ENCODE assay signal across 14 cellular contexts in genomic region chr4:184674011-184674410, GRCh38. TPM values are rescaled to one million over a fixed set of nuclear protein-coding genes. Genes with fewer than 3 reads are reported as not detected.
A peak's percentile ranks its signal among the peaks of the same experiment; 100 is the strongest.
DNase-seq lines count a peak whose midpoint lies in the region; ATAC-seq, FAIRE-seq and TF ChIP-seq lines count a peak whose summit lies in the region.
"Had no signal": no experiment of that assay in that cellular context is flagged by ENCODE, and none has a peak within 500 bp of the region (broad histone marks: within the 10 kb centered on the region; RNA-seq: fewer than 3 reads in every experiment).

No MANE protein-coding gene starts in this region.

- no peaks in the 10 kb centered on the region for H3K4me1 ChIP-seq in GM23338 (ENCODE audit: insufficient read depth)
- H3K4me1 ChIP-seq in H1 (replicated peaks in 1 of 4; ENCODE audit: control insufficient read depth in 3 of 4, insufficient read depth in 4 of 4, low read length in 3 of 4): no peaks in the 10 kb centered on the region
- peaks cover 21 to 60% of the 10 kb centered on the region in 2 experiments for H3K4me1 ChIP-seq in neutrophil (ENCODE audit: control insufficient read depth in 1 of 2, insufficient read depth in 1 of 2, low read depth in 1 of 2, low read length in 1 of 2)
- H3K4me1 ChIP-seq in CD4-positive, alpha-beta memory T cell (ENCODE audit: insufficient read depth, low read length): peaks cover 8% of the 10 kb centered on the region

- ATAC-seq in GM23338: no peak
- ATAC-seq: HCT116 had no signal

- DNase-seq in activated naive CD4-positive, alpha-beta T cell (lab: John Stamatoyannopoulos, UW): no peak
- DNase-seq in GM23338 (ENCODE audit: low spot score): no peak
- DNase-seq in H1 (ENCODE audit: low read depth in 1 of 2, low spot score in 2 of 2): no peak
- no peak for DNase-seq in CD4-positive, alpha-beta memory T cell
- no peak for DNase-seq in NOMO-1 (lab: John Stamatoyannopoulos, UW; ENCODE audit: unreplicated experiment in 2 of 2)
- DNase-seq: DMS53, GF-D8 had no signal

- no peak for TF ChIP-seq POLR2A in H1 (IDR thresholded peaks at IDR 0.05; ENCODE audit: control extremely low read depth in 1 of 2, low read depth in 2 of 2, low read length in 2 of 2)

- peaks cover 4% of the 10 kb centered on the region for H3K36me3 Mint-ChIP-seq in activated naive CD4-positive, alpha-beta T cell treated with anti-CD3 and anti-CD28 coated beads, Interleukin-2, amount 50 U/mL, for 24 hours
- H3K36me3 Mint-ChIP-seq in GM23338 (ENCODE audit: low read depth): peaks cover 22% of the 10 kb centered on the region; the same call in 2 of the 3 replicates
- peaks cover 13 to 22% of the 10 kb centered on the region in 2 donors for H3K36me3 Mint-ChIP-seq in CD4-positive, alpha-beta memory T cell

- no peak overlapping the region for H3K4ac ChIP-seq in H1 (replicated peaks; ENCODE audit: insufficient read length, low read depth, low read length)

- no peak overlapping the region for H2BK120ac ChIP-seq in H1 (replicated peaks; ENCODE audit: low read depth, low read length)

- peaks cover 8% of the 10 kb centered on the region for H3K4me1 Mint-ChIP-seq in activated naive CD4-positive, alpha-beta T cell treated with anti-CD3 and anti-CD28 coated beads, Interleukin-2, amount 50 U/mL, for 24 hours
- no peaks in the 10 kb centered on the region for H3K4me1 Mint-ChIP-seq in GM23338
- H3K4me1 Mint-ChIP-seq in CD4-positive, alpha-beta memory T cell: peaks cover 3 to 13% (median 12%) of the 10 kb centered on the region in 4 donors

- H3K14ac ChIP-seq in H1 (ENCODE audit: insufficient read length): no peak overlapping the region

- H4K20me1 ChIP-seq in GM23338 (replicated peaks; ENCODE audit: insufficient read depth) (no peaks in the 10 kb centered on the region), H1 (replicated peaks in 1 of 2; ENCODE audit: control insufficient read depth in 1 of 2, insufficient read depth in 2 of 2, low read length in 2 of 2) (no peaks in the 10 kb centered on the region)

- 0 out of 2 replicates have a peak, but pooled peaks cover 3% of the 10 kb centered on the region for H3F3A ChIP-seq in GM23338 (replicated peaks; ENCODE audit: low read depth)

- no peak for TF ChIP-seq RAD21 in H1 (IDR thresholded peaks at IDR 0.05 in 1 of 2, conservative IDR thresholded peaks at IDR 0.05 in 1 of 2; ENCODE audit: low read depth in 2 of 2, low read length in 2 of 2)

- H3K36me3 ChIP-seq in GM23338 (ENCODE audit: insufficient read depth): no peaks in the 10 kb centered on the region
- peaks cover 0 to 3% (median 0%) of the 10 kb centered on the region in 4 experiments; a peak in 1 of 8 replicates for H3K36me3 ChIP-seq in H1 (ENCODE audit: control insufficient read depth in 2 of 4, insufficient read depth in 4 of 4, low read length in 3 of 4)
- no peaks in the 10 kb centered on the region for H3K36me3 ChIP-seq in neutrophil
- no peaks in the 10 kb centered on the region for H3K36me3 ChIP-seq in CD4-positive, alpha-beta memory T cell (ENCODE audit: insufficient read depth, low read length)

- H4K5ac ChIP-seq in H1 (ENCODE audit: insufficient read length, low read depth, low read length): no peak overlapping the region

- no peaks in the 10 kb centered on the region; the same call in 1 of the 2 replicates for H3K23me2 ChIP-seq in H1 (ENCODE audit: low read depth, low read length)

- no peak overlapping the region for H3K18ac ChIP-seq in H1 (ENCODE audit: extremely low read depth, low read length)

- intact Hi-C loops in CD4-positive, alpha-beta memory T cell (cut with micrococcal nuclease): no loop called here

- H3K9ac ChIP-seq in H1 (replicated peaks in 1 of 4; ENCODE audit: extremely low read depth in 1 of 4, low read depth in 3 of 4, low read length in 3 of 4): no peak overlapping the region

- H3K4me3 ChIP-seq in GM23338 (no peak overlapping the region), H1 (ENCODE audit: extremely low read depth in 1 of 4, insufficient read depth in 2 of 4, low read depth in 3 of 4, low read length in 4 of 4) (no peak overlapping the region), neutrophil (ENCODE audit: low read depth in 1 of 2, low read length in 1 of 2) (no peak overlapping the region)
- H3K4me3 ChIP-seq in CD4-positive, alpha-beta memory T cell (ENCODE audit: low read length in 2 of 2): no peak overlapping the region

- H3K9me2 ChIP-seq in GM23338 (ENCODE audit: insufficient read depth): no peaks in the 10 kb centered on the region

- no peak overlapping the region for H2BK12ac ChIP-seq in H1 (ENCODE audit: low read depth, low read length)

- H4K91ac ChIP-seq in H1 (replicated peaks; ENCODE audit: insufficient read length, low read length): no peak overlapping the region

- TF ChIP-seq EP300 in H1 (IDR thresholded peaks at IDR 0.05; ENCODE audit: borderline replicate concordance in 1 of 2, low read depth in 2 of 2, low read length in 2 of 2): no peak

- POLR2A ChIA-PET in H1 (lab: Charles Lee; ENCODE audit: partially characterized antibody): no interaction called here
- POLR2A ChIA-PET in CD4-positive, alpha-beta memory T cell (lab: Charles Lee; ENCODE audit: partially characterized antibody): no interaction called here

- no peak overlapping the region for H2BK15ac ChIP-seq in H1 (ENCODE audit: low read length)

- CTCF ChIA-PET in H1 (lab: Charles Lee; ENCODE audit: partially characterized antibody): no interaction called here
- CTCF ChIA-PET in CD4-positive, alpha-beta memory T cell (lab: Charles Lee; ENCODE audit: partially characterized antibody): no interaction called here

- H3K27ac Mint-ChIP-seq in activated naive CD4-positive, alpha-beta T cell treated with anti-CD3 and anti-CD28 coated beads, Interleukin-2, amount 50 U/mL, for 24 hours: peak overlapping the region; percentile 72
- 0 out of 2 replicates have a peak overlapping the region, but pooled peaks have one; percentile 11 for H3K27ac Mint-ChIP-seq in GM23338
- H3K27ac Mint-ChIP-seq in CD4-positive, alpha-beta memory T cell: peak overlapping the region in 2 of 7 donors; percentile 11 to 51

- no peaks in the 10 kb centered on the region for H3K9me3 Mint-ChIP-seq in activated naive CD4-positive, alpha-beta T cell treated with anti-CD3 and anti-CD28 coated beads, Interleukin-2, amount 50 U/mL, for 24 hours
- no peaks in the 10 kb centered on the region for H3K9me3 Mint-ChIP-seq in GM23338
- no peaks in the 10 kb centered on the region for H3K9me3 Mint-ChIP-seq in CD4-positive, alpha-beta memory T cell

- WGBS in H1 (ENCODE audit: extremely low coverage in 1 of 2, insufficient coverage in 1 of 2, insufficient read length in 1 of 2, insufficient replicate concordance in 2 of 2, low coverage in 1 of 2, low lambda C conversion rate in 2 of 2, missing lambda C conversion rate in 1 of 2), 2 experiments: 88% methylated on average over 4 of the region's 4 CpGs; no CpG with 5 or more reads in 1 of the 2 experiments

- H3K27me3 Mint-ChIP-seq in activated naive CD4-positive, alpha-beta T cell treated with anti-CD3 and anti-CD28 coated beads, Interleukin-2, amount 50 U/mL, for 24 hours: no peaks in the 10 kb centered on the region
- H3K27me3 Mint-ChIP-seq in GM23338 (ENCODE audit: insufficient read depth, low read depth, poor library complexity): peaks cover 4% of the 10 kb centered on the region
- no peaks in the 10 kb centered on the region for H3K27me3 Mint-ChIP-seq in CD4-positive, alpha-beta memory T cell

- H3K9me3 ChIP-seq in H1 (ENCODE audit: insufficient read depth in 2 of 2, low read depth in 1 of 2, low read length in 1 of 2) (no peaks in the 10 kb centered on the region), neutrophil (no peaks in the 10 kb centered on the region)
- no peaks in the 10 kb centered on the region for H3K9me3 ChIP-seq in CD4-positive, alpha-beta memory T cell (ENCODE audit: control insufficient read depth in 1 of 2, low read length in 2 of 2)

- H3K79me1 ChIP-seq in H1 (ENCODE audit: low read depth, low read length): no peaks in the 10 kb centered on the region

- 0 out of 2 replicates have a peak overlapping the region, but pooled peaks have one; percentile 11 for H4K8ac ChIP-seq in H1 (ENCODE audit: extremely low read depth, insufficient read depth, low read length)

- H2AK5ac ChIP-seq in H1 (ENCODE audit: low read depth, low read length): no peak overlapping the region

- no peak overlapping the region for H3K56ac ChIP-seq in H1 (replicated peaks; ENCODE audit: insufficient read length, low read depth, low read length)

- H3K79me2 ChIP-seq in GM23338 (replicated peaks; ENCODE audit: insufficient read depth) (no peaks in the 10 kb centered on the region), H1 (ENCODE audit: control insufficient read depth in 1 of 2, insufficient read depth in 2 of 2, low read length in 2 of 2) (no peaks in the 10 kb centered on the region)

- no peak overlapping the region for H3K4me3 Mint-ChIP-seq in activated naive CD4-positive, alpha-beta T cell treated with anti-CD3 and anti-CD28 coated beads, Interleukin-2, amount 50 U/mL, for 24 hours
- H3K4me3 Mint-ChIP-seq in GM23338: no peak overlapping the region
- H3K4me3 Mint-ChIP-seq in CD4-positive, alpha-beta memory T cell: no peak overlapping the region
- H3K4me3 Mint-ChIP-seq: CD14-positive monocyte had no signal

- H3K23ac ChIP-seq in H1 (ENCODE audit: insufficient read length): no peak overlapping the region

- H2AFZ ChIP-seq in GM23338: no peak overlapping the region
- H2AFZ ChIP-seq in H1 (ENCODE audit: low read length): no peak overlapping the region

- H3K27ac ChIP-seq in GM23338 (ENCODE audit: low read depth) (no peak overlapping the region), H1 (ENCODE audit: low read depth, low read length) (no peak overlapping the region), neutrophil (peak overlapping the region; percentile 45)
- no peak overlapping the region for H3K27ac ChIP-seq in CD4-positive, alpha-beta memory T cell (ENCODE audit: low read depth, low read length)

- H2BK5ac ChIP-seq in H1 (ENCODE audit: low read depth, low read length): no peak overlapping the region

- no peak for FAIRE-seq in H1 (lab: Jason Lieb, UNC)
- FAIRE-seq: A204.1, GM19239, H54 had no signal

- no peak overlapping the region for H2BK20ac ChIP-seq in H1 (ENCODE audit: low read length)

- H3K4me2 ChIP-seq in GM23338 (no peak overlapping the region), H1 (ENCODE audit: insufficient read depth in 1 of 2, low read depth in 2 of 2, low read length in 2 of 2) (no peak overlapping the region)

- H3K27me3 ChIP-seq in GM23338 (ENCODE audit: insufficient read depth) (no peaks in the 10 kb centered on the region), H1 (replicated peaks in 1 of 4; ENCODE audit: control insufficient read depth in 3 of 4, extremely low read depth in 1 of 4, insufficient read depth in 3 of 4, low read length in 3 of 4) (no peaks in the 10 kb centered on the region), neutrophil (no peaks in the 10 kb centered on the region)
- no peaks in the 10 kb centered on the region for H3K27me3 ChIP-seq in CD4-positive, alpha-beta memory T cell (ENCODE audit: insufficient read depth, low read length)

- no peak for TF ChIP-seq CTCF in GM23338 (conservative IDR thresholded peaks at IDR 0.05; ENCODE audit: low read depth in 2 of 2)
- TF ChIP-seq CTCF in H1 (IDR thresholded peaks at IDR 0.05; ENCODE audit: control extremely low read depth in 1 of 3, insufficient read depth in 1 of 3, low read depth in 1 of 3, low read length in 3 of 3): no peak
- TF ChIP-seq CTCF in neutrophil (IDR thresholded peaks at IDR 0.05): no peak

RNA-seq across cellular contexts. Expression of gene PRIMPOL, which starts 24.5 kb away (rescaled TPM):
- 3.5 and 10.1 TPM in 2 replicates for total RNA-seq in GM23338 (2014; rRNA removed; shearing (Covaris generic))
- polyA plus RNA-seq in GM23338 (2016; fragmentation: Nextera tagmentation; extraction: Ambion mirVana) (8.5 and 9.6 TPM in 2 replicates), H1 (2011; rRNA removed) (2.7 and 4.4 TPM in 2 replicates)
- total RNA-seq in H1 (2021; fragmentation: NEBNext Ultra II Directional; extraction: Animal tissue kit (Norgen Biotek cat#: 25700)): 5.0 and 6.7 TPM in 2 replicates
- 6.3 TPM for polyA plus RNA-seq in H1 (2011; cell fraction: cytosol; rRNA removed)
- polyA plus RNA-seq in H1 (2011; cell fraction: nucleus; rRNA removed): 0.97 TPM
- 6.3 to 10.6 TPM (median 8.8 TPM) in 4 replicates for polyA plus RNA-seq in H1 (2012, experiment 1 of 2)
- 0.92 TPM for polyA plus RNA-seq in H1 (2012, experiment 2 of 2)
- polyA plus RNA-seq in H1 (2013, experiment 1 of 2): 6.3 TPM
- polyA plus RNA-seq in H1 (2013, experiment 2 of 2): 6.8 TPM
- 1.0 and 1.4 TPM in 2 replicates for polyA minus RNA-seq in H1 (2011; rRNA and poly(A)+ RNA removed)
- 2.4 TPM for polyA minus RNA-seq in H1 (2011; cell fraction: cytosol; rRNA and poly(A)+ RNA removed)
- polyA minus RNA-seq in H1 (2011; cell fraction: nucleus; rRNA and poly(A)+ RNA removed): 3.3 TPM
- 10 to 100 TPM; 20.2 to 23.2 TPM for total RNA-seq in CD4-positive, alpha-beta memory T cell
- polyA plus RNA-seq in CD4-positive, alpha-beta memory T cell: 10 to 100 TPM; 14.0 to 21.5 TPM

RNA-seq across cellular contexts. Expression of gene CASP3, which starts 24.8 kb away (rescaled TPM):
- 84.4 and 115 TPM in 2 replicates for total RNA-seq in GM23338 (2014; rRNA removed; shearing (Covaris generic))
- 47.3 and 50.5 TPM in 2 replicates for polyA plus RNA-seq in GM23338 (2016; fragmentation: Nextera tagmentation; extraction: Ambion mirVana)
- total RNA-seq in H1 (2021; fragmentation: NEBNext Ultra II Directional; extraction: Animal tissue kit (Norgen Biotek cat#: 25700)): 81.1 and 82.5 TPM in 2 replicates
- 15.0 and 27.8 TPM in 2 replicates for polyA plus RNA-seq in H1 (2011; rRNA removed)
- 39.6 TPM for polyA plus RNA-seq in H1 (2011; cell fraction: cytosol; rRNA removed)
- 12.9 TPM for polyA plus RNA-seq in H1 (2011; cell fraction: nucleus; rRNA removed)
- polyA plus RNA-seq in H1 (2012, experiment 1 of 2): 30.9 to 58.4 TPM (median 37.1 TPM) in 4 replicates
- polyA plus RNA-seq in H1 (2012, experiment 2 of 2): 9.4 TPM
- 53.0 TPM for polyA plus RNA-seq in H1 (2013, experiment 1 of 2)
- 56.0 TPM for polyA plus RNA-seq in H1 (2013, experiment 2 of 2)
- polyA minus RNA-seq in H1 (2011; rRNA and poly(A)+ RNA removed): 19.4 and 27.4 TPM in 2 replicates
- polyA minus RNA-seq in H1 (2011; cell fraction: cytosol; rRNA and poly(A)+ RNA removed): 14.6 TPM
- polyA minus RNA-seq in H1 (2011; cell fraction: nucleus; rRNA and poly(A)+ RNA removed): 15.8 TPM
- total RNA-seq in CD4-positive, alpha-beta memory T cell: 10 to 100 TPM; 17.9 to 24.9 TPM
- polyA plus RNA-seq in CD4-positive, alpha-beta memory T cell: 1 to 10 TPM; 4.1 to 7.3 TPM

RNA-seq across cellular contexts. Expression of gene CENPU, which starts 59.9 kb away (rescaled TPM):
- total RNA-seq in GM23338 (2014; rRNA removed; shearing (Covaris generic)): 77.0 and 88.3 TPM in 2 replicates
- polyA plus RNA-seq in GM23338 (2016; fragmentation: Nextera tagmentation; extraction: Ambion mirVana) (152 and 186 TPM in 2 replicates), H1 (2011; rRNA removed) (17.1 and 32.1 TPM in 2 replicates)
- 122 and 124 TPM in 2 replicates for total RNA-seq in H1 (2021; fragmentation: NEBNext Ultra II Directional; extraction: Animal tissue kit (Norgen Biotek cat#: 25700))
- polyA plus RNA-seq in H1 (2011; cell fraction: cytosol; rRNA removed): 61.9 TPM
- 15.2 TPM for polyA plus RNA-seq in H1 (2011; cell fraction: nucleus; rRNA removed)
- 62.2 to 125 TPM (median 71.0 TPM) in 4 replicates for polyA plus RNA-seq in H1 (2012, experiment 1 of 2)
- 7.8 TPM for polyA plus RNA-seq in H1 (2012, experiment 2 of 2)
- polyA plus RNA-seq in H1 (2013, experiment 1 of 2): 86.0 TPM
- 83.5 TPM for polyA plus RNA-seq in H1 (2013, experiment 2 of 2)
- polyA minus RNA-seq in H1 (2011; rRNA and poly(A)+ RNA removed): 20.0 and 33.6 TPM in 2 replicates
- polyA minus RNA-seq in H1 (2011; cell fraction: cytosol; rRNA and poly(A)+ RNA removed): 25.9 TPM
- polyA minus RNA-seq in H1 (2011; cell fraction: nucleus; rRNA and poly(A)+ RNA removed): 44.5 TPM
- total RNA-seq in CD4-positive, alpha-beta memory T cell: 1 to 10 TPM; 2.1 to 2.2 TPM
- 1 to 10 TPM; 4.2 to 4.6 TPM for polyA plus RNA-seq in CD4-positive, alpha-beta memory T cell

Comparison
In these comparisons a context has a peak if more than half of its experiments do, and no peak if none do; other contexts are left out.
1. RNA of gene CENPU, which starts 59.9 kb away (total RNA-seq): 122 to 124 TPM in H1 and 77.0 to 88.3 TPM in GM23338; 2.1 to 2.2 TPM in CD4-positive, alpha-beta memory T cell; every median in the first group is over 10 times any median in the second.